Comparison of ENCODE assay signal across 16 cellular contexts in genomic region chr4:67934628-67935027, GRCh38. TPM values are rescaled to one million over a fixed set of nuclear protein-coding genes. Genes with fewer than 3 reads are reported as not detected.
DNase-seq lines count a peak whose midpoint lies in the region; ATAC-seq and TF ChIP-seq lines count a peak whose summit lies in the region.
"Had no signal": no experiment of that assay in that cellular context is flagged by ENCODE, and none has a peak within 500 bp of the region (broad histone marks: within the 10 kb centered on the region; RNA-seq: fewer than 3 reads in every experiment).

No MANE protein-coding gene starts in this region.

- ATAC-seq in sciatic nerve, result no peak
- no peak for ATAC-seq in HG03045 (IDR thresholded peaks at IDR 0.05; ENCODE audit: unreplicated experiment)
- ATAC-seq: activated T-helper 17 cell treated with anti-CD3 and anti-CD28 coated beads, Interleukin-2, amount 50 U/mL, for 72 hours; lower lobe of right lung had no signal

- H3K36me3 ChIP-seq in endodermal cell (ENCODE audit: control insufficient read depth, insufficient read depth, low read length), result no peaks in the 10 kb centered on the region
- H3K36me3 ChIP-seq in stomach, result no peaks in the 10 kb centered on the region
- H3K36me3 ChIP-seq: lower lobe of right lung, tibial artery had no signal

- H3K27ac ChIP-seq in endodermal cell (ENCODE audit: low read depth, low read length) (no peak overlapping the region), stomach (no peak overlapping the region)
- H3K27ac ChIP-seq: lower lobe of right lung, tibial artery had no signal

- 67% methylated on average over 2 of the region's 2 CpGs; no CpG with 5 or more reads in 1 of the 2 experiments for WGBS in endodermal cell (ENCODE audit: insufficient coverage in 1 of 2, insufficient read length in 1 of 2), 2 experiments
- 2 to 11% (median 4%) methylated on average over 2 of the region's 2 CpGs for WGBS in stomach, 5 donors

- no peak for TF ChIP-seq EP300 in stomach (IDR thresholded peaks at IDR 0.05)

- TF ChIP-seq CTCF in endodermal cell (conservative IDR thresholded peaks at IDR 0.05) (no peak), stomach (IDR thresholded peaks at IDR 0.05) (no peak)

- H3K27me3 Mint-ChIP-seq in endodermal cell (ENCODE audit: insufficient read depth), result no peaks in the 10 kb centered on the region
- H3K27me3 Mint-ChIP-seq: activated T-helper 17 cell treated with anti-CD3 and anti-CD28 coated beads, Interleukin-2, amount 50 U/mL, for 72 hours had no signal

- H3K9ac ChIP-seq in endodermal cell (ENCODE audit: extremely low read depth, low read length, poor library complexity, severe bottlenecking), result no peak overlapping the region

- no peak for TF ChIP-seq POLR2A in stomach (IDR thresholded peaks at IDR 0.05)

- no peak overlapping the region for H3K27ac Mint-ChIP-seq in endodermal cell
- H3K27ac Mint-ChIP-seq: activated T-helper 17 cell treated with anti-CD3 and anti-CD28 coated beads, Interleukin-2, amount 50 U/mL, for 72 hours; CD4-positive, CD25-positive, alpha-beta regulatory T cell; nephron progenitor cell had no signal

- DNase-seq in NCI-H1092 (lab: John Stamatoyannopoulos, UW) (peak; percentile 77), NCI-H345 (lab: John Stamatoyannopoulos, UW) (peak; percentile 81), endodermal cell (peak; percentile 43), sciatic nerve (ENCODE audit: low spot score) (no peak), hepatic stellate cell (ENCODE audit: low spot score) (no peak), stomach (no peak)
- DNase-seq: activated CD4-positive, alpha-beta T cell treated with anti-CD3 and anti-CD28 coated beads, Interleukin-2, amount 50 U/mL, for 48 hours; amniotic stem cell; CD4-positive, CD25-positive, alpha-beta regulatory T cell; lower lobe of right lung; nephron progenitor cell; tibial artery had no signal

- H3K4me1 ChIP-seq in endodermal cell (ENCODE audit: control insufficient read depth, insufficient read depth, low read length), result no peaks in the 10 kb centered on the region
- peaks cover 0 to 3% (median 0%) of the 10 kb centered on the region in 4 donors for H3K4me1 ChIP-seq in stomach
- H3K4me1 ChIP-seq: lower lobe of right lung, tibial artery had no signal

- no peak overlapping the region for H3K4me3 Mint-ChIP-seq in endodermal cell
- H3K4me3 Mint-ChIP-seq: activated T-helper 17 cell treated with anti-CD3 and anti-CD28 coated beads, Interleukin-2, amount 50 U/mL, for 72 hours; CD4-positive, CD25-positive, alpha-beta regulatory T cell; nephron progenitor cell had no signal

- peaks cover 7% of the 10 kb centered on the region for H3K9me3 Mint-ChIP-seq in endodermal cell

- no peaks in the 10 kb centered on the region for H3K27me3 ChIP-seq in endodermal cell (ENCODE audit: control insufficient read depth, insufficient read depth, low read length, poor library complexity, severe bottlenecking)
- H3K27me3 ChIP-seq in stomach, result no peaks in the 10 kb centered on the region
- H3K27me3 ChIP-seq: tibial artery had no signal

- intact Hi-C loops in sciatic nerve (cut with DNase I) (no loop called here), stomach (cut with DNase I; ENCODE audit: low total_unique reads) (no loop called here)

- no peak overlapping the region for H3K4me3 ChIP-seq in endodermal cell (ENCODE audit: low read length)
- no peak overlapping the region for H3K4me3 ChIP-seq in stomach
- H3K4me3 ChIP-seq: lower lobe of right lung, tibial artery had no signal

- H3K4me1 Mint-ChIP-seq in endodermal cell, result peaks cover 6% of the 10 kb centered on the region
- H3K4me1 Mint-ChIP-seq: activated T-helper 17 cell treated with anti-CD3 and anti-CD28 coated beads, Interleukin-2, amount 50 U/mL, for 72 hours; CD4-positive, CD25-positive, alpha-beta regulatory T cell; nephron progenitor cell had no signal

- H3K36me3 Mint-ChIP-seq in endodermal cell (ENCODE audit: low read depth), result no peaks in the 10 kb centered on the region
- H3K36me3 Mint-ChIP-seq: CD4-positive, CD25-positive, alpha-beta regulatory T cell had no signal

- no peaks in the 10 kb centered on the region for H3K9me3 ChIP-seq in endodermal cell (ENCODE audit: control insufficient read depth, low read length)
- H3K9me3 ChIP-seq in stomach, result peaks cover 0 to 8% (median 3%) of the 10 kb centered on the region in 4 donors
- H3K9me3 ChIP-seq: lower lobe of right lung, tibial artery had no signal

RNA-seq across cellular contexts. Expression of gene TMPRSS11A, which starts 28.7 kb away (rescaled TPM):
- total RNA-seq in endodermal cell, result not detected
- not detected for polyA plus RNA-seq in endodermal cell (2013, experiment 1 of 2)
- polyA plus RNA-seq in endodermal cell (2013, experiment 2 of 2), result not detected
- total RNA-seq in sciatic nerve, result not detected
- under 1 TPM in 1 of 5 donors, not detected in 4; 0.73 TPM for total RNA-seq in stomach
- polyA plus RNA-seq in stomach, result 10 to 100 TPM in 1 of 3 donors, not detected in 2; 17.5 TPM
- total RNA-seq: activated T-helper 17 cell treated with anti-CD3 and anti-CD28 coated beads, Interleukin-2, amount 50 U/mL, for 72 hours; CD4-positive, CD25-positive, alpha-beta regulatory T cell; G401; lower lobe of right lung had no signal
- polyA plus RNA-seq: CD4-positive, CD25-positive, alpha-beta regulatory T cell had no signal

RNA-seq across cellular contexts. Expression of gene TMPRSS11D, which starts 50.8 kb away (rescaled TPM):
- not detected for total RNA-seq in endodermal cell
- not detected for polyA plus RNA-seq in endodermal cell (2013, experiment 1 of 2)
- polyA plus RNA-seq in endodermal cell (2013, experiment 2 of 2), result not detected
- not detected for total RNA-seq in sciatic nerve
- total RNA-seq in stomach, result not detected
- 10 to 100 TPM in 1 of 3 donors, not detected in 2; 27.3 TPM for polyA plus RNA-seq in stomach
- total RNA-seq: activated T-helper 17 cell treated with anti-CD3 and anti-CD28 coated beads, Interleukin-2, amount 50 U/mL, for 72 hours; CD4-positive, CD25-positive, alpha-beta regulatory T cell; G401; lower lobe of right lung; renal cortical epithelial cell had no signal
- polyA plus RNA-seq: CD4-positive, CD25-positive, alpha-beta regulatory T cell had no signal

Comparison
In these comparisons a context has a peak if more than half of its experiments do, and no peak if none do; other contexts are left out.
1. DNase-seq: peak in NCI-H1092 (single experiment), NCI-H345 (single experiment) and endodermal cell (single experiment); none in sciatic nerve (single experiment), hepatic stellate cell (single experiment) and stomach (single experiment).